In genomic region chr1:246460411-246460810, GRCh38 we compare ENCODE assay signal across 25 cellular contexts.
"Had no signal": no experiment of that assay in that cellular context is flagged by ENCODE, and none has a peak within 500 bp of the region (broad histone marks: within the 10 kb centered on the region; RNA-seq: fewer than 3 reads in every experiment).

No MANE protein-coding gene starts in this region.

- H3K36me3 Mint-ChIP-seq: activated naive CD4-positive, alpha-beta T cell treated with anti-CD3 and anti-CD28 coated beads, Interleukin-2, amount 10 ng/mL, durations not matched to agents 7 days and 5 days had no signal

- H3K27ac ChIP-seq: body of pancreas, breast epithelium, SJCRH30, SK-N-MC had no signal

- H3K27me3 ChIP-seq: body of pancreas, breast epithelium, SJCRH30 had no signal

- H3K4me3 Mint-ChIP-seq: activated CD4-positive, alpha-beta memory T cell treated with anti-CD3 and anti-CD28 coated beads for 36 hours; activated naive CD4-positive, alpha-beta T cell treated with anti-CD3 and anti-CD28 coated beads, Interleukin-2, amount 10 ng/mL, durations not matched to agents 7 days and 5 days; activated naive CD8-positive, alpha-beta T cell; activated T-cell treated with anti-CD3 and anti-CD28 coated beads, Interleukin-2, amount 50 U/mL, for 4 hours; activated T-helper 1 cell treated with anti-CD3 and anti-CD28 coated beads, Interleukin-12 subunit alpha, Interleukin-12 subunit beta, Interleukin-2, Interleukin-4 antibody, amounts not matched to agents 30 ng/mL and 10 ng/mL and 1 ng/mL, durations not matched to agents 14 hours and 24 hours and 36 hours had no signal

- H3K9me3 Mint-ChIP-seq: activated CD4-positive, alpha-beta memory T cell treated with anti-CD3 and anti-CD28 coated beads for 36 hours; activated naive CD4-positive, alpha-beta T cell treated with anti-CD3 and anti-CD28 coated beads, Interleukin-2, amount 10 ng/mL, durations not matched to agents 7 days and 5 days; activated T-cell treated with anti-CD3 and anti-CD28 coated beads, Interleukin-2, amount 50 U/mL, for 4 hours; activated T-helper 1 cell treated with anti-CD3 and anti-CD28 coated beads, Interleukin-12 subunit alpha, Interleukin-12 subunit beta, Interleukin-2, Interleukin-4 antibody, amounts not matched to agents 30 ng/mL and 10 ng/mL and 1 ng/mL, durations not matched to agents 14 hours and 24 hours and 36 hours had no signal

- H3K36me3 ChIP-seq: breast epithelium, SJCRH30 had no signal

- FAIRE-seq: astrocyte had no signal

- H3K9me3 ChIP-seq: body of pancreas, breast epithelium, SJCRH30 had no signal

- H3K4me3 ChIP-seq: body of pancreas, breast epithelium, SJCRH30, SK-N-MC had no signal

- H3K27ac Mint-ChIP-seq: activated CD4-positive, alpha-beta memory T cell treated with anti-CD3 and anti-CD28 coated beads for 36 hours; activated naive CD4-positive, alpha-beta T cell treated with anti-CD3 and anti-CD28 coated beads, Interleukin-2, amount 10 ng/mL, durations not matched to agents 7 days and 5 days; activated naive CD8-positive, alpha-beta T cell; activated T-helper 1 cell treated with anti-CD3 and anti-CD28 coated beads, Interleukin-12 subunit alpha, Interleukin-12 subunit beta, Interleukin-2, Interleukin-4 antibody, amounts not matched to agents 30 ng/mL and 10 ng/mL and 1 ng/mL, durations not matched to agents 14 hours and 24 hours and 36 hours had no signal

- H3K4me1 ChIP-seq: body of pancreas, breast epithelium, SJCRH30 had no signal

- DNase-seq: activated CD4-positive, alpha-beta memory T cell treated with anti-CD3 and anti-CD28 coated beads for 36 hours; activated CD4-positive, alpha-beta T cell treated with anti-CD3 and anti-CD28 coated beads, Interleukin-2, amount 50 U/mL, for 1 hour; activated CD8-positive, alpha-beta memory T cell treated with anti-CD3 and anti-CD28 coated beads, Interleukin-2, amount 50 U/mL, for 4 hours; activated naive CD4-positive, alpha-beta T cell treated with anti-CD3 and anti-CD28 coated beads, Interleukin-2, amount 10 ng/mL, durations not matched to agents 7 days and 5 days; activated T-cell treated with anti-CD3 and anti-CD28 coated beads for 4 hours; activated T-cell treated with anti-CD3 and anti-CD28 coated beads, Interleukin-2, amount 50 U/mL, for 4 hours; body of pancreas; Kasumi-1; KG1; NCI-H1105; NCI-H1417 treated with DMSO at 0.1 percent for 48 hours; NCI-H1694; NCI-H1930; NCI-H345; NCI-H524 treated with DMSO at 0.1 percent for 48 hours; NCI-H748 treated with DMSO at 0.1 percent for 48 hours; NK-92 treated with Interleukin-12 subunit alpha and Interleukin-12 subunit beta, amount 100 ng/mL, for 24 hours; SHP77; SJCRH30; T1000 had no signal

- H3K27me3 Mint-ChIP-seq: activated CD4-positive, alpha-beta memory T cell treated with anti-CD3 and anti-CD28 coated beads for 36 hours; activated naive CD4-positive, alpha-beta T cell treated with anti-CD3 and anti-CD28 coated beads, Interleukin-2, amount 10 ng/mL, durations not matched to agents 7 days and 5 days; activated naive CD8-positive, alpha-beta T cell had no signal
